ENCODE assay signal across 1 cellular context in the genomic region with DNA sequence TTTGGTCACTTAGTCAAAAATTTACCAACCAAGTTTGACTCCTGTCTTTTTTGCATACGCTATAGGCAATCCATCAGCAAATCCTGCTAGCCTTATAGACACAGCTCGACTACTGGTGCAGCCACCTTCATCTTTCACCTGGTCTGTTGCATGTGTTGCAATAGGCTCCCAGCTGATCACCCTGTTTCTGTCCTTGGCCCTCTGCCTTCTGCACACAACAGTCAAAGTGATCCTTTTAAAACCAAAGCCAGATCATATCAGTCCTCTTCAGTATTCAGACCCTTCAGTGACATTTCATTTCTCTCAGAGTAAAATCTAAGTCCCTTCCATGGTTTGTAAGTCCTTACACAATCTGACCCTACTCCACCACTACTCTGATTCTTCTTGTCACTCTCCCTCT.
TF ChIP-seq lines count a peak whose summit lies in the region.

No MANE protein-coding gene starts in this region.

TF ChIP-seq in K562, 482 proteins besides CTCF, POLR2A, EP300 and RAD21:
- no peak for TF ChIP-seq GABPB1 (CRISPR knock-in tag; IDR thresholded peaks at IDR 0.05)
- peak; percentile 68 for TF ChIP-seq CEBPB (tag; IDR thresholded peaks at IDR 0.05)
